ENCODE assay signal across 18 cellular contexts in the genomic region with DNA sequence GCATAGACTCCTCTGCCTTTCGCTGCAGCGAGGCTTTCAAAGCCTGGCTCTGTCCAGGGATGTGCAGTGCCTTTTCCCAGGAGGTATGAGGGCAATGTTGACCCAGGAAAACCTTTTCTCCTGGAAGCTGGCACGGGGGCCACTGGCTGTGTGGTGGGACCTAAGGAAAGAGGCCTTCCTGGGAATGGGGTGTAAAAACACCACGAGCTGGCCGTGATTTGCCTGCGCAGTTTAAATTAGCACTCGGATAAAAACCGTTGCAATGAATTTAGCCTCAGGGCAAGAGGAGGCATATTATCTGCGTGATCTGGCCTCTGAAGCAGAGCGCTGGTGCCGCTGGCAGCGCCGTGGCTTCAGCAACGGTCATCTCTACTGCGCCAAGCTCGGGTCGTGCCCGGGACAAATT. TPM values are rescaled to one million over a fixed set of nuclear protein-coding genes. Genes with fewer than 3 reads are reported as not detected.
DNase-seq lines count a peak whose midpoint lies in the region; ATAC-seq and TF ChIP-seq lines count a peak whose summit lies in the region.
"Had no signal": no experiment of that assay in that cellular context is flagged by ENCODE, and none has a peak within 500 bp of the region (broad histone marks: within the 10 kb centered on the region; RNA-seq: fewer than 3 reads in every experiment).

No MANE protein-coding gene starts in this region.

- H3K27ac Mint-ChIP-seq in activated CD4-positive, alpha-beta T cell treated with anti-CD3 and anti-CD28 coated beads, Interleukin-2, amount 10 ng/mL, durations not matched to agents 24 days and 14 days: peak overlapping the region; percentile 62
- no peak overlapping the region for H3K27ac Mint-ChIP-seq in mesothelial cell of epicardium
- H3K27ac Mint-ChIP-seq in T-cell: peak overlapping the region in 1 of 2 donors; percentile 36
- H3K27ac Mint-ChIP-seq: activated T-helper 17 cell treated with anti-CD3 and anti-CD28 coated beads, Interleukin-2, amount 50 U/mL, for 72 hours had no signal

- CTCF ChIA-PET in T-cell (lab: Charles Lee): no interaction called here

- H3K36me3 ChIP-seq in transverse colon: no peaks in the 10 kb centered on the region

- peaks cover 89% of the 10 kb centered on the region for H3K27me3 Mint-ChIP-seq in activated CD4-positive, alpha-beta T cell treated with anti-CD3 and anti-CD28 coated beads, Interleukin-2, amount 10 ng/mL, durations not matched to agents 24 days and 14 days
- H3K27me3 Mint-ChIP-seq in mesothelial cell of epicardium (ENCODE audit: low read depth) (peaks cover 98% of the 10 kb centered on the region), T-cell (peaks cover 76 to 90% of the 10 kb centered on the region in 2 donors)

- H3K4me1 Mint-ChIP-seq in activated CD4-positive, alpha-beta T cell treated with anti-CD3 and anti-CD28 coated beads, Interleukin-2, amount 10 ng/mL, durations not matched to agents 24 days and 14 days: peaks cover 20% of the 10 kb centered on the region
- H3K4me1 Mint-ChIP-seq in mesothelial cell of epicardium: peaks cover 28% of the 10 kb centered on the region
- H3K4me1 Mint-ChIP-seq in T-cell: peaks cover 44 to 56% (median 48%) of the 10 kb centered on the region in 3 donors

- H3K9me3 Mint-ChIP-seq in activated CD4-positive, alpha-beta T cell treated with anti-CD3 and anti-CD28 coated beads, Interleukin-2, amount 10 ng/mL, durations not matched to agents 24 days and 14 days: no peaks in the 10 kb centered on the region
- H3K9me3 Mint-ChIP-seq in mesothelial cell of epicardium (no peaks in the 10 kb centered on the region), T-cell (no peaks in the 10 kb centered on the region)
- H3K9me3 Mint-ChIP-seq: activated T-helper 17 cell treated with anti-CD3 and anti-CD28 coated beads, Interleukin-2, amount 50 U/mL, for 72 hours had no signal

- peaks cover 98% of the 10 kb centered on the region for H3K27me3 ChIP-seq in transverse colon

- H3K36me3 Mint-ChIP-seq in activated CD4-positive, alpha-beta T cell treated with anti-CD3 and anti-CD28 coated beads, Interleukin-2, amount 10 ng/mL, durations not matched to agents 24 days and 14 days (ENCODE audit: low read depth): peaks cover 2% of the 10 kb centered on the region
- H3K36me3 Mint-ChIP-seq in mesothelial cell of epicardium (peaks cover 2% of the 10 kb centered on the region), T-cell (no peaks in the 10 kb centered on the region)

- no peak for ATAC-seq in GM21737 (IDR thresholded peaks at IDR 0.05; ENCODE audit: unreplicated experiment)
- no peak for ATAC-seq in T-cell (replicated peaks in 1 of 4)
- ATAC-seq: A549; activated T-helper 17 cell treated with anti-CD3 and anti-CD28 coated beads, Interleukin-2, amount 50 U/mL, for 72 hours; foreskin keratinocyte; Panc1 had no signal

- intact Hi-C loops in activated CD4-positive, alpha-beta T cell treated with anti-CD3 and anti-CD28 coated beads, Interleukin-2, amount 10 ng/mL, durations not matched to agents 24 days and 14 days (cut with micrococcal nuclease): loop anchor here (10.0 kb wide), 1 partner anchor 1811 kb away; a partner anchor contains a TSS
- intact Hi-C loops in transverse colon (cut with DNase I; ENCODE audit: low total_unique reads): loop anchor here (10.0 kb wide), 2 partner anchors 361 to 1591 kb away; no protein-coding TSS in a partner anchor

- H3K4me3 Mint-ChIP-seq in activated CD4-positive, alpha-beta T cell treated with anti-CD3 and anti-CD28 coated beads, Interleukin-2, amount 10 ng/mL, durations not matched to agents 24 days and 14 days: no peak overlapping the region
- H3K4me3 Mint-ChIP-seq in mesothelial cell of epicardium (peak overlapping the region; percentile 76), T-cell (peak overlapping the region in 1 of 3 donors; percentile 35)

- no peak for TF ChIP-seq CTCF in mesothelial cell of epicardium (IDR thresholded peaks at IDR 0.05; ENCODE audit: unreplicated experiment)
- TF ChIP-seq CTCF in transverse colon (IDR thresholded peaks at IDR 0.05): no peak

- peak; percentile 55 for DNase-seq in activated CD4-positive, alpha-beta T cell treated with anti-CD3 and anti-CD28 coated beads, Interleukin-2, amount 10 ng/mL, durations not matched to agents 24 days and 14 days
- no peak for DNase-seq in activated CD4-positive, alpha-beta T cell treated with anti-CD3 and anti-CD28 coated beads for 48 hours
- peak; percentile 41 for DNase-seq in amniotic stem cell (lab: John Stamatoyannopoulos, UW)
- no peak for DNase-seq in mesothelial cell of epicardium (ENCODE audit: low spot score in 2 of 2, unreplicated experiment in 2 of 2)
- DNase-seq in transverse colon: no peak
- no peak for DNase-seq in T-cell
- DNase-seq in T-helper 9 cell: no peak
- DNase-seq: DND-41; foreskin keratinocyte; NCI-H226; nucleus accumbens; stimulated activated CD4-positive, alpha-beta T cell treated with anti-CD3 and anti-CD28 coated beads, Interleukin-1b, Interleukin-23, amount 100 ng/mL, for 48 hours; stimulated activated naive CD4-positive, alpha-beta T cell treated with Interleukin-2 at 50 U/mL for 16 hours had no signal

- no peak for TF ChIP-seq POLR2A in transverse colon (IDR thresholded peaks at IDR 0.05)

- WGBS in transverse colon (ENCODE audit: low coverage in 1 of 2), 2 donors: 60 to 84% methylated on average over 1 to 18 of the region's 18 CpGs

- H3K9me3 ChIP-seq in transverse colon: no peaks in the 10 kb centered on the region
- H3K9me3 ChIP-seq: A549 had no signal

- peak overlapping the region in 2 of 4 donors; percentile 43 to 70 for H3K4me3 ChIP-seq in transverse colon
- H3K4me3 ChIP-seq: A549 had no signal

- in situ Hi-C loops in transverse colon (cut with MboI; ENCODE audit: low pct_ligation_motif_present in 1 of 4, low pct_unique_long_range_greater_than_20kb in 1 of 4, low sequenced_read_pairs in 3 of 4): loop anchor here (25.0 kb wide), 3 partner anchors 593 to 968 kb away; no protein-coding TSS in a partner anchor

- POLR2A ChIA-PET in T-cell (lab: Charles Lee): no interaction called here

- no peak for TF ChIP-seq EP300 in transverse colon (IDR thresholded peaks at IDR 0.05; ENCODE audit: low read depth)

- H3K4me1 ChIP-seq in transverse colon: peaks cover 2 to 39% (median 21%) of the 10 kb centered on the region in 4 donors
- H3K4me1 ChIP-seq: foreskin keratinocyte had no signal

- peak overlapping the region in 3 of 4 donors; percentile 49 to 89 (median 77) for H3K27ac ChIP-seq in transverse colon
- H3K27ac ChIP-seq: A549, foreskin keratinocyte, VCaP had no signal

RNA-seq across cellular contexts. Expression of a gene that starts 3.0 kb away (rescaled TPM):
- total RNA-seq in activated CD4-positive, alpha-beta T cell treated with anti-CD3 and anti-CD28 coated beads, Interleukin-2, amount 10 ng/mL, durations not matched to agents 24 days and 14 days: not detected in 2 replicates
- total RNA-seq in mesothelial cell of epicardium: 23.4 to 27.8 TPM (median 26.0 TPM) in 3 replicates
- total RNA-seq in transverse colon: 10 to 100 TPM in 1 of 4 donors, 1 to 10 TPM in 3; 1.4 to 15.7 (median 3.4) TPM
- total RNA-seq in T-cell: not detected
- total RNA-seq: activated T-helper 17 cell treated with anti-CD3 and anti-CD28 coated beads, Interleukin-2, amount 50 U/mL, for 72 hours had no signal

Comparison
In these comparisons a context has a peak if more than half of its experiments do, and no peak if none do; other contexts are left out.
1. DNase-seq: peak in activated CD4-positive, alpha-beta T cell treated with anti-CD3 and anti-CD28 coated beads, Interleukin-2, amount 10 ng/mL, durations not matched to agents 24 days and 14 days (single experiment) and amniotic stem cell (single experiment); none in activated CD4-positive, alpha-beta T cell treated with anti-CD3 and anti-CD28 coated beads for 48 hours (single experiment), mesothelial cell of epicardium (0 of 2), transverse colon (single experiment), T-cell (0 of 34) and T-helper 9 cell (single experiment).